In the genomic region with DNA sequence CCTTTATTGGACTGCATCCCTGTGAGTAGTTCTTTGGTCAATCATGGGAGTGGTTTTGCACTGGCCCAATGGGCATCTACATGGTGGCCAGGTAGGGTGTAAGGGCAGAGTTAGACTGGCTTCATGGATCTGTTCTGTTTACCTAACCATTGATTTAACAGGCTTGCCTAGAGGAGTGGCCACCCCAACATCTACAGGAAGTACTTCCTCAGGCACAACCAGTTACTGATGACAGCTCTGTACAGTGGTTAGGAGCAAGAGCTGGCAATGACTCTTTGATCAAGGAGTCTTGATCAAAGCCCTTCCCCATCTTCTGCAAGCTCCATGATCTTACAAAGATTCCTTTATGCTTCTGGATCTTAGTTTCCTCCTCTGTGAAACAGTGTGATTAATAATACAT, we compare ENCODE assay signal across 21 cellular contexts.
"Had no signal": no experiment of that assay in that cellular context is flagged by ENCODE, and none has a peak within 500 bp of the region (broad histone marks: within the 10 kb centered on the region; RNA-seq: fewer than 3 reads in every experiment).

No MANE protein-coding gene starts in this region.

- H3K9me3 ChIP-seq: lower lobe of right lung, ovary, upper lobe of right lung had no signal

- H3K27me3 ChIP-seq: gastroesophageal sphincter, neural progenitor cell, ovary, right atrium auricular region, upper lobe of right lung had no signal

- H3K4me3 ChIP-seq: esophagus squamous epithelium, gastroesophageal sphincter, left ventricle myocardium inferior, lower lobe of right lung, neural progenitor cell, ovary, right atrium auricular region, smooth muscle cell, tibial artery, upper lobe of right lung had no signal

- H3K36me3 Mint-ChIP-seq: natural killer cell treated with Interleukin-12 subunit alpha and Interleukin-12 subunit beta and Interleukin-15 and Interleukin-18, amount 100 ng/mL, for 72 hours; neural progenitor cell had no signal

- H3K4me3 Mint-ChIP-seq: immature natural killer cell; natural killer cell treated with Interleukin-12 subunit alpha and Interleukin-12 subunit beta and Interleukin-15 and Interleukin-18, amount 100 ng/mL, for 72 hours; neural progenitor cell had no signal

- DNase-seq: effector memory CD4-positive, alpha-beta T cell; esophagus squamous epithelium; foreskin fibroblast; glutamatergic neuron; immature natural killer cell; left ventricle myocardium inferior; lower lobe of right lung; mesenchymal stem cell; midbrain; nucleus accumbens; ovary; stimulated activated CD4-positive, alpha-beta T cell treated with anti-CD3 and anti-CD28 coated beads, Interleukin-2, amount 100 ng/mL, for 48 hours; stimulated activated naive CD4-positive, alpha-beta T cell treated with Interleukin-2 at 50 U/mL for 16 hours; tibial artery; upper lobe of right lung had no signal

- H3K4me1 ChIP-seq: lower lobe of right lung, right atrium auricular region, tibial artery, upper lobe of right lung had no signal

- H3K27ac ChIP-seq: esophagus squamous epithelium, gastroesophageal sphincter, left ventricle myocardium inferior, lower lobe of right lung, neural progenitor cell, ovary, right atrium auricular region, tibial artery, upper lobe of right lung had no signal

- H3K4me2 ChIP-seq: neural progenitor cell, smooth muscle cell had no signal

- H3K27ac Mint-ChIP-seq: immature natural killer cell; natural killer cell treated with Interleukin-12 subunit alpha and Interleukin-12 subunit beta and Interleukin-15 and Interleukin-18, amount 100 ng/mL, for 72 hours had no signal

- H3K36me3 ChIP-seq: esophagus squamous epithelium, gastroesophageal sphincter, left ventricle myocardium inferior, lower lobe of right lung, neural progenitor cell, ovary, right atrium auricular region, tibial artery, upper lobe of right lung had no signal

- H3K9me3 Mint-ChIP-seq: natural killer cell treated with Interleukin-12 subunit alpha and Interleukin-12 subunit beta and Interleukin-15 and Interleukin-18, amount 100 ng/mL, for 72 hours had no signal

- ATAC-seq: gastroesophageal sphincter, lower lobe of right lung, upper lobe of right lung had no signal

- FAIRE-seq: endometrium had no signal

- H2AFZ ChIP-seq: neural progenitor cell had no signal
